In genomic region chr2:120740765-120741513, GRCh38 we compare ENCODE assay signal across 1 cellular context.
TF ChIP-seq lines count a peak whose summit lies in the region.

No MANE protein-coding gene starts in this region.

TF ChIP-seq in IMR-90, 13 proteins besides CTCF, POLR2A, EP300 and RAD21:
- peak; percentile 72 for TF ChIP-seq MAFK (IDR thresholded peaks at IDR 0.05; ENCODE audit: low read depth, low read length)
- TF ChIP-seq BHLHE40 (IDR thresholded peaks at IDR 0.05; ENCODE audit: low read depth, low read length) = no peak
- no peak for TF ChIP-seq USF2 (IDR thresholded peaks at IDR 0.05; ENCODE audit: low read depth, low read length)
- no peak for TF ChIP-seq CEBPB (IDR thresholded peaks at IDR 0.05; ENCODE audit: low read depth, low read length)
